Comparison of ENCODE assay signal across 8 cellular contexts in the genomic region with DNA sequence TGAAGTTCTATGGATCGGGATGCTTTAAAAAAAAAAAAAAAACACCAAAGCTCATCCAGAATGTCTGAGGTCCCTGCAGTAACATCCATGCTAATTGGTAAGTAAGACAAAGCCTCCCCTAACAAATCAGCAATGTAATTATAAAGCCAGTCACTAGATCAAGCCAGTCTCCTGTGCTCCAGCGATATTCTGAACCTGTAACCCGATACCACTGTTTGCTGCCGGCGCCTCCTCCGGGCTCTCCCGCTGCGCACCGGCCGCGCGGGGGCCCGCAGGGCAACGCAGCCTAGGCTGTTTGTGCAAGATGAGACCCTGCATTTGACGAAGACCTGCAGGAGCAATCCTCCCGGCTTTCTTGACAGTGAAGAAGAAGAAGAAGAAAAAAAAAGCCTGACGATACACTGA. TPM values are rescaled to one million over a fixed set of nuclear protein-coding genes. Genes with fewer than 3 reads are reported as not detected.
DNase-seq lines count a peak whose midpoint lies in the region; ATAC-seq and TF ChIP-seq lines count a peak whose summit lies in the region.

No MANE protein-coding gene starts in this region.

- H3K27ac ChIP-seq in SU-DHL-6 (ENCODE audit: low read depth, low read length) (peak overlapping the region; percentile 95), ectodermal cell (ENCODE audit: insufficient read depth, low read depth, low read length, poor library complexity, severe bottlenecking) (peak overlapping the region; percentile 97), mesenchymal stem cell (ENCODE audit: low read length, poor library complexity, severe bottlenecking) (peak overlapping the region; percentile 94), tibial nerve (peak overlapping the region; percentile 38 to 93 (median 86))

- H3K27me3 Mint-ChIP-seq in activated CD8-positive, alpha-beta memory T cell treated with anti-CD3 and anti-CD28 coated beads, Interleukin-2, amount 10 ng/mL, durations not matched to agents 7 days and 5 days = no peaks in the 10 kb centered on the region

- TF ChIP-seq POLR2A in tibial nerve (IDR thresholded peaks at IDR 0.05) = no peak

- peaks cover 19% of the 10 kb centered on the region for H4K20me1 ChIP-seq in SU-DHL-6 (ENCODE audit: low read depth, low read length)

- no peak overlapping the region for H3K23ac ChIP-seq in mesenchymal stem cell (ENCODE audit: low read length in 2 of 2)

- peak overlapping the region; percentile 58 for H3K9ac ChIP-seq in SU-DHL-6 (ENCODE audit: low read length)
- H3K9ac ChIP-seq in mesenchymal stem cell (ENCODE audit: low read length) = peak overlapping the region; percentile 95

- TF ChIP-seq EP300 in tibial nerve (IDR thresholded peaks at IDR 0.05) = no peak

- peak overlapping the region; percentile 93 for H3K27ac Mint-ChIP-seq in activated CD8-positive, alpha-beta memory T cell treated with anti-CD3 and anti-CD28 coated beads, Interleukin-2, amount 10 ng/mL, durations not matched to agents 7 days and 5 days

- H3K14ac ChIP-seq in mesenchymal stem cell (ENCODE audit: low read length in 2 of 2) = no peak overlapping the region

- H2BK120ac ChIP-seq in mesenchymal stem cell (ENCODE audit: low read depth, low read length) = peak overlapping the region; percentile 57

- no peaks in the 10 kb centered on the region for H3K9me2 ChIP-seq in SU-DHL-6 (replicated peaks; ENCODE audit: insufficient read depth, low read length)

- no peak overlapping the region for H4K8ac ChIP-seq in mesenchymal stem cell (ENCODE audit: low read length)

- WGBS in ectodermal cell, 2 experiments = 0% methylated on average over 16 to 17 of the region's 17 CpGs
- WGBS in mesenchymal stem cell = 0% methylated on average over 15 of the region's 17 CpGs
- 0 to 1% methylated on average over 17 of the region's 17 CpGs for WGBS in tibial nerve, 2 donors

- H3K27me3 ChIP-seq in SU-DHL-6 (ENCODE audit: low read length) (no peaks in the 10 kb centered on the region), ectodermal cell (ENCODE audit: control insufficient read depth, insufficient read depth, low read length, poor library complexity, severe bottlenecking) (no peaks in the 10 kb centered on the region), mesenchymal stem cell (ENCODE audit: control insufficient read depth in 1 of 2, insufficient read depth in 1 of 2, low read length in 2 of 2) (no peaks in the 10 kb centered on the region), tibial nerve (no peaks in the 10 kb centered on the region)

- H3K4me3 ChIP-seq in SU-DHL-6 (ENCODE audit: insufficient read depth, low read length, poor library complexity, severe bottlenecking) = peak overlapping the region; percentile 50
- peak overlapping the region; percentile 39 for H3K4me3 ChIP-seq in ectodermal cell (ENCODE audit: insufficient read depth, low read depth, low read length)
- H3K4me3 ChIP-seq in mesenchymal stem cell (ENCODE audit: insufficient read depth in 1 of 2, low read depth in 1 of 2, low read length in 2 of 2) = peak overlapping the region in 1 of 2 experiments; percentile 80
- H3K4me3 ChIP-seq in tibial nerve = peak overlapping the region; percentile 18 to 53 (median 36)

- H3K4me2 ChIP-seq in SU-DHL-6 (ENCODE audit: low read depth, low read length, poor library complexity, severe bottlenecking) (peak overlapping the region; percentile 96), mesenchymal stem cell (ENCODE audit: low read length, poor library complexity, severe bottlenecking) (peak overlapping the region; percentile 64)

- no peak overlapping the region for H2AK5ac ChIP-seq in mesenchymal stem cell (ENCODE audit: low read length, severe bottlenecking)

- H3K36me3 ChIP-seq in SU-DHL-6 (ENCODE audit: low read length) = no peaks in the 10 kb centered on the region
- no peaks in the 10 kb centered on the region for H3K36me3 ChIP-seq in ectodermal cell (ENCODE audit: control insufficient read depth, insufficient read depth, low read length)
- peaks cover 5 to 13% of the 10 kb centered on the region in 2 experiments for H3K36me3 ChIP-seq in mesenchymal stem cell (ENCODE audit: control insufficient read depth in 1 of 2, insufficient read depth in 2 of 2, low read depth in 1 of 2, low read length in 2 of 2)
- H3K36me3 ChIP-seq in tibial nerve = no peaks in the 10 kb centered on the region

- no peak overlapping the region for H2BK15ac ChIP-seq in mesenchymal stem cell (ENCODE audit: low read depth, poor library complexity, severe bottlenecking)

- H3K9me3 ChIP-seq in SU-DHL-6 (ENCODE audit: insufficient read depth, low read length) (no peaks in the 10 kb centered on the region), ectodermal cell (ENCODE audit: control insufficient read depth, low read length) (no peaks in the 10 kb centered on the region), mesenchymal stem cell (ENCODE audit: control insufficient read depth, low read length) (no peaks in the 10 kb centered on the region), tibial nerve (no peaks in the 10 kb centered on the region)

- H2BK5ac ChIP-seq in mesenchymal stem cell (ENCODE audit: low read depth, low read length, poor library complexity, severe bottlenecking) = no peak overlapping the region

- H3K79me2 ChIP-seq in SU-DHL-6 (ENCODE audit: insufficient read depth, low read length) = peaks cover 99% of the 10 kb centered on the region

- CTCF ChIA-PET in activated CD8-positive, alpha-beta memory T cell treated with anti-CD3 and anti-CD28 coated beads, Interleukin-2, amount 10 ng/mL, durations not matched to agents 7 days and 5 days (lab: Charles Lee) = interaction anchor here (0.6 to 5.5 kb wide), 26 partner anchors 9 to 426 kb away, joined by 3 to 54 read pairs (median 5); partner anchors contain the start of genes AFTPH and SERTAD2

- peaks cover 1% of the 10 kb centered on the region for H3K79me1 ChIP-seq in mesenchymal stem cell (replicated peaks; ENCODE audit: low read length, poor library complexity, severe bottlenecking)

- H3K36me3 Mint-ChIP-seq in activated CD8-positive, alpha-beta memory T cell treated with anti-CD3 and anti-CD28 coated beads, Interleukin-2, amount 10 ng/mL, durations not matched to agents 7 days and 5 days = peaks cover 5% of the 10 kb centered on the region

- H2BK12ac ChIP-seq in mesenchymal stem cell (ENCODE audit: low read length in 2 of 2) = peak overlapping the region in 1 of 2 experiments; percentile 75

- peak overlapping the region; percentile 85 for H3K4me3 Mint-ChIP-seq in activated CD8-positive, alpha-beta memory T cell treated with anti-CD3 and anti-CD28 coated beads, Interleukin-2, amount 10 ng/mL, durations not matched to agents 7 days and 5 days

- H3K4me1 ChIP-seq in ectodermal cell (ENCODE audit: control insufficient read depth, insufficient read depth, low read length) (peaks cover 63% of the 10 kb centered on the region), mesenchymal stem cell (ENCODE audit: control insufficient read depth, insufficient read depth, low read depth, low read length) (peaks cover 37% of the 10 kb centered on the region), tibial nerve (peaks cover 0 to 88% (median 45%) of the 10 kb centered on the region in 4 donors)

- no peak overlapping the region for H3K4ac ChIP-seq in mesenchymal stem cell (ENCODE audit: low read depth in 1 of 2, low read length in 2 of 2)

- peak; percentile 58 for DNase-seq in activated CD8-positive, alpha-beta memory T cell treated with anti-CD3 and anti-CD28 coated beads, Interleukin-2, amount 10 ng/mL, durations not matched to agents 7 days and 5 days
- no peak for DNase-seq in activated CD8-positive, alpha-beta memory T cell treated with anti-CD3 and anti-CD28 coated beads for 24 hours
- DNase-seq in NCI-H1105 (lab: John Stamatoyannopoulos, UW) = peak; percentile 72
- peak; percentile 88 for DNase-seq in mesenchymal stem cell
- peak; percentile 29 to 35 for DNase-seq in tibial nerve (ENCODE audit: low spot score in 2 of 2)

- no peak for TF ChIP-seq CTCF in SU-DHL-6 (IDR thresholded peaks at IDR 0.05; ENCODE audit: insufficient read depth, low read length, poor library complexity, severe bottlenecking)
- no peak for TF ChIP-seq CTCF in tibial nerve (IDR thresholded peaks at IDR 0.05)

- H3K4me1 Mint-ChIP-seq in activated CD8-positive, alpha-beta memory T cell treated with anti-CD3 and anti-CD28 coated beads, Interleukin-2, amount 10 ng/mL, durations not matched to agents 7 days and 5 days = peaks cover 78% of the 10 kb centered on the region

- peaks cover 84% of the 10 kb centered on the region for H3F3A ChIP-seq in SU-DHL-6 (ENCODE audit: insufficient read depth)

- no peak overlapping the region for H3K18ac ChIP-seq in mesenchymal stem cell (ENCODE audit: low read depth in 1 of 2, low read length in 2 of 2)

- peak; percentile 64 for ATAC-seq in activated CD8-positive, alpha-beta memory T cell treated with anti-CD3 and anti-CD28 coated beads, Interleukin-2, amount 10 ng/mL, durations not matched to agents 7 days and 5 days
- no peak for ATAC-seq in HG03342 (IDR thresholded peaks at IDR 0.05; ENCODE audit: unreplicated experiment)

- no peaks in the 10 kb centered on the region for H3K9me3 Mint-ChIP-seq in activated CD8-positive, alpha-beta memory T cell treated with anti-CD3 and anti-CD28 coated beads, Interleukin-2, amount 10 ng/mL, durations not matched to agents 7 days and 5 days (ENCODE audit: low read depth)

- H4K91ac ChIP-seq in mesenchymal stem cell (ENCODE audit: low read length) = no peak overlapping the region

- H2AFZ ChIP-seq in SU-DHL-6 (ENCODE audit: low read depth, low read length, severe bottlenecking) = no peak overlapping the region
- H2AFZ ChIP-seq in mesenchymal stem cell (ENCODE audit: low read depth, low read length) = no peak overlapping the region

RNA-seq across cellular contexts. Expression of gene SERTAD2, which starts 8.7 kb away (rescaled TPM):
- total RNA-seq in activated CD8-positive, alpha-beta memory T cell treated with anti-CD3 and anti-CD28 coated beads, Interleukin-2, amount 10 ng/mL, durations not matched to agents 7 days and 5 days = 10 to 100 TPM; 24.3 to 53.7 TPM
- polyA plus RNA-seq in ectodermal cell (2013, experiment 1 of 4) = 24.5 TPM
- polyA plus RNA-seq in ectodermal cell (2013, experiment 2 of 4) = 23.6 TPM
- 18.9 TPM for polyA plus RNA-seq in ectodermal cell (2013, experiment 3 of 4)
- 23.1 TPM for polyA plus RNA-seq in ectodermal cell (2013, experiment 4 of 4)
- polyA plus RNA-seq in mesenchymal stem cell (2013, experiment 1 of 2) = 18.5 TPM
- 16.0 TPM for polyA plus RNA-seq in mesenchymal stem cell (2013, experiment 2 of 2)
- total RNA-seq in tibial nerve = 10 to 100 TPM; 15.9 to 18.8 (median 17.4) TPM
